Comparison of ENCODE assay signal across 2 cellular contexts in genomic region chr1:197327776-197328364, GRCh38.
TF ChIP-seq lines count a peak whose summit lies in the region.

No MANE protein-coding gene starts in this region.

TF ChIP-seq in HCT116, 20 proteins besides CTCF, POLR2A, EP300 and RAD21 (continued from another document):
- TF ChIP-seq EZH2phosphoT487 (IDR thresholded peaks at IDR 0.05; ENCODE audit: borderline replicate concordance) (no peak), CEBPB (IDR thresholded peaks at IDR 0.05; ENCODE audit: low read depth) (no peak), REST (IDR thresholded peaks at IDR 0.05; ENCODE audit: low read depth) (no peak), EZH2 (IDR thresholded peaks at IDR 0.05) (no peak)
TF ChIP-seq in HCT116: peak in this region for 0.

TF ChIP-seq in HepG2, 621 proteins besides CTCF, POLR2A, EP300 and RAD21 (continued from another document):
- TF ChIP-seq CSRNP1 (CRISPR knock-in tag; IDR thresholded peaks at IDR 0.05) = no peak
- no peak for TF ChIP-seq ZHX1 (CRISPR knock-in tag; IDR thresholded peaks at IDR 0.05; ENCODE audit: low read depth)
- TF ChIP-seq POGZ (CRISPR knock-in tag; IDR thresholded peaks at IDR 0.05) = no peak
- no peak for TF ChIP-seq BCLAF1 (IDR thresholded peaks at IDR 0.05)
- no peak for TF ChIP-seq TAF15 (IDR thresholded peaks at IDR 0.05; ENCODE audit: low read depth, low read length, poor library complexity, severe bottlenecking)
- TF ChIP-seq ZNF878 (CRISPR knock-in tag; IDR thresholded peaks at IDR 0.05) = no peak
- TF ChIP-seq NBN (conservative IDR thresholded peaks at IDR 0.05) = no peak
- no peak for TF ChIP-seq ZNF329 (CRISPR knock-in tag; IDR thresholded peaks at IDR 0.05; ENCODE audit: low read depth)
